Comparison of ENCODE assay signal across 13 cellular contexts in the genomic region with DNA sequence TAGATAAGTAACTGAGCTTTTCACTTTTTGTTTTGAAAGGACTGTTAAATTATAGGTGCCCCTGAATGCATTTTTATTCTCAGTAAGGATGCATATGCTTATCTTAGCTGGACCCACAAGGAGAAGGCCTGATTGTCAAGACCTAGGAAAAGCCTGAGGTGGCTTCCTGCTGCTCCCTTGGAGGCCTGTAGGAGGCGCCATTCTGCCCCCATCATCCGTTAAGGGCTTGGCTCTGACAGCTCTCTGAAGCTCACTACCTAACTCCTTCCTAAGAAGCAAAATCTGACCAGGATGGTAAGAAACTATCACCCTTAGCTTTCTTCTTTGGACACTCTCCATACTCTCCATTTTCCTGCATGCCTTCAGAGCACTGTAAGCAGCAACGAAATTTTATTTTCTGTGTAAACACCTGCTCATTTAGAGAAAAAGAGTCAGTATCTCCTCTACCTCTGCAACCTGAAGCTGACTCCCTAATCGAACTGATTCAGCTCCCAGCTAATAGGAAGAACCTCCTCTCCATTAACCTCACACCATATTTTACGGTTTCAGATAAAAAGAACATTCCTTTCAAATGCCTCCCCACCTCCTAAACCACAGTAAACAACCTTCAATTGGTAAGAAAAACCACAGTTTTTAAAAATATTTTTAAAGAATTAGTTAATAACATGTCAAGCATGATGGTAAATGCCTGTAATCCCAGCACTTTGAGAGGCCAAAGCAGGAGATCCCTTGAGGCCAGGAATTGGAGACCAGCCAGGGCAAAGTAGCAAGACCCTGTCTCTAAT.
DNase-seq lines count a peak whose midpoint lies in the region; TF ChIP-seq lines count a peak whose summit lies in the region.
"Had no signal": no experiment of that assay in that cellular context is flagged by ENCODE, and none has a peak within 500 bp of the region (broad histone marks: within the 10 kb centered on the region; RNA-seq: fewer than 3 reads in every experiment).

No MANE protein-coding gene starts in this region.

- H3K4me3 ChIP-seq in fibroblast of the aortic adventitia (ENCODE audit: low read depth, low read length), result no peak overlapping the region
- H3K4me3 ChIP-seq: dorsolateral prefrontal cortex, psoas muscle had no signal

- in situ Hi-C loops in ACHN (cut with HindIII; ENCODE audit: low pct_ligation_motif_present, low pct_unique_long_range_greater_than_20kb, low sequenced_read_pairs), result no loop called here

- TF ChIP-seq CTCF in GM12874 (IDR thresholded peaks at IDR 0.05; ENCODE audit: insufficient read depth, low read depth, low read length) (peak; percentile 66), fibroblast of the aortic adventitia (IDR thresholded peaks at IDR 0.05; ENCODE audit: insufficient read depth, low read length) (peak; percentile 25)

- peak; percentile 2 for DNase-seq in ACHN
- DNase-seq in OCI-M1 (lab: John Stamatoyannopoulos, UW), result peak; percentile 49
- no peak for DNase-seq in fibroblast of the aortic adventitia (ENCODE audit: low read depth)
- no peak for DNase-seq in NCI-H1694 treated with DMSO at 0.1 percent for 48 hours (lab: John Stamatoyannopoulos, UW)
- DNase-seq in middle frontal gyrus (ENCODE audit: extremely low spot score, low spot score), result no peak
- no peak for DNase-seq in activated CD4-positive, alpha-beta T cell treated with anti-CD3 and anti-CD28 coated beads, Interleukin-2, amount 50 U/mL, for 4 hours
- no peak for DNase-seq in SW 1271 (lab: John Stamatoyannopoulos, UW)
- DNase-seq: dorsolateral prefrontal cortex, KG1, NCI-H748 treated with DMSO at 0.1 percent for 48 hours, psoas muscle, T-helper 9 cell had no signal

Comparison
In these comparisons a context has a peak if more than half of its experiments do, and no peak if none do; other contexts are left out.
1. DNase-seq: peak in ACHN (single experiment) and OCI-M1 (single experiment); none in fibroblast of the aortic adventitia (single experiment), NCI-H1694 treated with DMSO at 0.1 percent for 48 hours (single experiment), middle frontal gyrus (single experiment), activated CD4-positive, alpha-beta T cell treated with anti-CD3 and anti-CD28 coated beads, Interleukin-2, amount 50 U/mL, for 4 hours (0 of 2) and SW 1271 (0 of 2).